10 cellular contexts compared by ENCODE assay signal in genomic region chr22:40746428-40747220, GRCh38.
"Had no signal": no experiment of that assay in that cellular context is flagged by ENCODE, and none has a peak within 500 bp of the region (broad histone marks: within the 10 kb centered on the region; RNA-seq: fewer than 3 reads in every experiment).

No MANE protein-coding gene starts in this region.

- H3K4me3 ChIP-seq: cardiac muscle cell, gastroesophageal sphincter, transverse colon had no signal

- H3K9me3 ChIP-seq: gastroesophageal sphincter, transverse colon had no signal

- H3K4me3 Mint-ChIP-seq: activated CD8-positive, alpha-beta memory T cell treated with anti-CD3 and anti-CD28 coated beads, Interleukin-2, amount 10 ng/mL, durations not matched to agents 7 days and 5 days; activated naive CD8-positive, alpha-beta T cell treated with anti-CD3 and anti-CD28 coated beads, Interleukin-2, amount 10 ng/mL, durations not matched to agents 7 days and 5 days; activated T-cell treated with anti-CD3 and anti-CD28 coated beads, Interleukin-2, amount 50 U/mL, for 24 hours had no signal

- H3K4me1 Mint-ChIP-seq: activated CD8-positive, alpha-beta memory T cell treated with anti-CD3 and anti-CD28 coated beads, Interleukin-2, amount 10 ng/mL, durations not matched to agents 7 days and 5 days had no signal

- H3K27me3 ChIP-seq: cardiac muscle cell, gastroesophageal sphincter, transverse colon had no signal

- H3K4me1 ChIP-seq: parathyroid adenoma, transverse colon had no signal

- H3K36me3 Mint-ChIP-seq: activated CD8-positive, alpha-beta memory T cell treated with anti-CD3 and anti-CD28 coated beads, Interleukin-2, amount 10 ng/mL, durations not matched to agents 7 days and 5 days; activated naive CD8-positive, alpha-beta T cell treated with anti-CD3 and anti-CD28 coated beads, Interleukin-2, amount 10 ng/mL, durations not matched to agents 7 days and 5 days had no signal

- H3K27me3 Mint-ChIP-seq: activated T-cell treated with anti-CD3 and anti-CD28 coated beads, Interleukin-2, amount 50 U/mL, for 24 hours had no signal

- H2AFZ ChIP-seq: parathyroid adenoma had no signal

- H3K27ac ChIP-seq: cardiac muscle cell, gastroesophageal sphincter, parathyroid adenoma, transverse colon had no signal

- H3K9ac ChIP-seq: parathyroid adenoma had no signal

- H3K27ac Mint-ChIP-seq: activated CD8-positive, alpha-beta memory T cell treated with anti-CD3 and anti-CD28 coated beads, Interleukin-2, amount 10 ng/mL, durations not matched to agents 7 days and 5 days; activated naive CD8-positive, alpha-beta T cell treated with anti-CD3 and anti-CD28 coated beads, Interleukin-2, amount 10 ng/mL, durations not matched to agents 7 days and 5 days; activated T-cell treated with anti-CD3 and anti-CD28 coated beads, Interleukin-2, amount 50 U/mL, for 24 hours had no signal

- H3K79me2 ChIP-seq: parathyroid adenoma had no signal

- H3K36me3 ChIP-seq: cardiac muscle cell, gastroesophageal sphincter, transverse colon had no signal

- DNase-seq: activated CD8-positive, alpha-beta memory T cell treated with anti-CD3 and anti-CD28 coated beads, Interleukin-2, amount 10 ng/mL, durations not matched to agents 7 days and 5 days; activated gamma-delta T cell treated with Interleukin-2 at 50 U/mL for 16 hours; activated naive CD8-positive, alpha-beta T cell treated with anti-CD3 and anti-CD28 coated beads, Interleukin-2, amount 10 ng/mL, durations not matched to agents 7 days and 5 days; activated T-cell treated with anti-CD3 and anti-CD28 coated beads, Interleukin-2, amount 50 U/mL, for 24 hours; anterior cingulate cortex; midbrain; transverse colon had no signal
